In the genomic region with DNA sequence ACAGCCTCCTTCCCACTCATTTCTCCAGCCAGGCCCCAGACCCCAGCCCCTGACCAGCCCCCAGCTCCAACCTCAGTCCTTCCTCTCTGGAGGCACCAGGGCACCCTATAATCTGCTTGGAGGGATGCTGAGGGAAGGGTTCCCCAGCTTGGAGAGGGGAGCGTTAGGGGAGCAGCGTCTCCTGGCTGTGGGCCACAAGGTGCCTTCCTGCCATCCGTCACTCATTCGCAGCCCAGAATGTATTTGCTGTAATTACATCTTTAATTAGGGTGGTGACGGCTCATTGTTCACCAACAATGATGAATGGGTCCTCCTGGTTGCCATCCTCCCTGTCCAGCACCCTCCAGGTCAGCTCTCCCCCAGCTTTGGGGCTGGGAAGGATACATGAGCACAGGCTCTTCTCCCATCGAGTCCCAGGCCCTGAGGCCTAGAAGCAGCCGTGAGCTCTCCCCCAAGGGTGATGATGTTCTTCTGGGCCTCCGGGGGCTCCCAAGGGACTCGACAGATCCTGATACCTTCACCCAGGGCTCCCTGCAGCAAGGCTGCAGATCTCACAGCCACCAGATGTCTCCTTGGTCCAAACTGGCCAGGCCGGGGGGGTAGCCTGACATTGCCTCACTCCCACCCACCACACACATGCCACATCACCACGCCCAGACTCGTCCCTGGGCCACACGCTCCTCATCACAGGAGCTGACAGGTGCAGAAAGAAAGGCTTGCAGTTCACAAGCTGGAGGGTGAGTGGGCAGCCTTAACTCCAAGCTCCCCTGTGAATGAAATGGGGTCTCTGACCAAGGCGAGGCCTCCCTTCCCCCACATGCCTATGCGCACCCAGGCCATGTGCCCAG, we compare ENCODE assay signal across 16 cellular contexts. TPM values are rescaled to one million over a fixed set of nuclear protein-coding genes. Genes with fewer than 3 reads are reported as not detected.
DNase-seq lines count a peak whose midpoint lies in the region.
"Had no signal": no experiment of that assay in that cellular context is flagged by ENCODE, and none has a peak within 500 bp of the region (broad histone marks: within the 10 kb centered on the region; RNA-seq: fewer than 3 reads in every experiment).

No MANE protein-coding gene starts in this region.

- H3K9me3 ChIP-seq in BLaER1, result no peaks in the 10 kb centered on the region
- H3K9me3 ChIP-seq: Peyer's patch, spleen had no signal

- 0 out of 2 replicates have a peak overlapping the region, but pooled peaks have one; percentile 27 for H3K27ac ChIP-seq in BLaER1
- H3K27ac ChIP-seq: C4-2B, Peyer's patch, spleen had no signal

- H4K20me1 ChIP-seq in BLaER1, result no peaks in the 10 kb centered on the region

- no peaks in the 10 kb centered on the region for H3K36me3 ChIP-seq in BLaER1
- H3K36me3 ChIP-seq: Peyer's patch, spleen had no signal

- H3K9ac ChIP-seq in BLaER1, result no peak overlapping the region

- H3K4me2 ChIP-seq in BLaER1, result peak overlapping the region; percentile 20; the same call in 1 of the 2 replicates

- peaks cover 8% of the 10 kb centered on the region for H3K27me3 ChIP-seq in BLaER1
- H3K27me3 ChIP-seq: Peyer's patch had no signal

- H3K4me1 ChIP-seq in BLaER1, result peaks cover 33% of the 10 kb centered on the region
- H3K4me1 ChIP-seq: Peyer's patch had no signal

- peak; percentile 41 for DNase-seq in NCI-H748 (lab: John Stamatoyannopoulos, UW; ENCODE audit: unreplicated experiment)
- DNase-seq in NCI-H748 treated with DMSO at 0.1 percent for 48 hours (lab: John Stamatoyannopoulos, UW), result no peak
- peak; percentile 60 for DNase-seq in NCI-H146 (lab: John Stamatoyannopoulos, UW)
- DNase-seq in mesenteric fat pad (ENCODE audit: low spot score), result peak; percentile 83
- no peak for DNase-seq in NCI-H510A treated with DMSO at 0.1 percent for 48 hours (lab: John Stamatoyannopoulos, UW)
- no peak for DNase-seq in anterior cingulate cortex (lab: John Stamatoyannopoulos, UW)
- no peak for DNase-seq in 8988T
- DNase-seq: activated B cell treated with CpG ODN at 0.5 μM for 24 hours; mesendoderm; NCI-H187; NCI-H2227 treated with DMSO at 0.1 percent for 48 hours; stimulated activated CD4-positive, alpha-beta T cell treated with anti-CD3 and anti-CD28 coated beads, Interleukin-4, amount 100 ng/mL, for 4 hours had no signal

- no peak overlapping the region for H3K4me3 ChIP-seq in BLaER1
- H3K4me3 ChIP-seq: Peyer's patch, spleen had no signal

RNA-seq across cellular contexts. Expression of a gene that starts 26.8 kb away (rescaled TPM):
- 15.5 TPM for total RNA-seq in mesenteric fat pad

RNA-seq across cellular contexts. Expression of a gene that starts 26.8 kb away (rescaled TPM):
- total RNA-seq in mesenteric fat pad, result 5.2 TPM

Comparison
In these comparisons a context has a peak if more than half of its experiments do, and no peak if none do; other contexts are left out.
1. DNase-seq: peak in NCI-H748 (single experiment), NCI-H146 (single experiment) and mesenteric fat pad (single experiment); none in NCI-H748 treated with DMSO at 0.1 percent for 48 hours (single experiment), NCI-H510A treated with DMSO at 0.1 percent for 48 hours (single experiment), anterior cingulate cortex (0 of 58) and 8988T (single experiment).